15 cellular contexts compared by ENCODE assay signal in genomic region chr1:237411621-237412020, GRCh38.
DNase-seq lines count a peak whose midpoint lies in the region; ATAC-seq and TF ChIP-seq lines count a peak whose summit lies in the region.
"Had no signal": no experiment of that assay in that cellular context is flagged by ENCODE, and none has a peak within 500 bp of the region (broad histone marks: within the 10 kb centered on the region; RNA-seq: fewer than 3 reads in every experiment).

No MANE protein-coding gene starts in this region.

- H3K27ac ChIP-seq in HUES48 (ENCODE audit: low read depth, low read length) = peak overlapping the region; percentile 38
- H3K27ac ChIP-seq: sigmoid colon, SJCRH30 had no signal

- H3K36me3 ChIP-seq in HUES48 (ENCODE audit: control insufficient read depth, insufficient read depth, low read length) (no peaks in the 10 kb centered on the region), H7 (replicated peaks; ENCODE audit: control insufficient read depth, insufficient read depth, low read length) (no peaks in the 10 kb centered on the region)
- H3K36me3 ChIP-seq: sigmoid colon, SJCRH30 had no signal

- ATAC-seq in GM19351 (IDR thresholded peaks at IDR 0.05; ENCODE audit: unreplicated experiment) = peak; percentile 71

- peak overlapping the region; percentile 91 for H3K27ac Mint-ChIP-seq in endothelial cell (ENCODE audit: unreplicated experiment)

- H3K27me3 Mint-ChIP-seq in endothelial cell (ENCODE audit: unreplicated experiment) = no peaks in the 10 kb centered on the region

- DNase-seq in NCI-H510A treated with DMSO at 0.1 percent for 48 hours (lab: John Stamatoyannopoulos, UW) (peak; percentile 1), NCI-H510A (lab: John Stamatoyannopoulos, UW) (no peak), endothelial cell (ENCODE audit: low spot score) (peak; percentile 8), NCI-H2107 (lab: John Stamatoyannopoulos, UW) (no peak), NCI-H187 treated with DMSO at 0.1 percent for 48 hours (lab: John Stamatoyannopoulos, UW) (no peak), H7 (no peak)
- DNase-seq: 8988T, activated T-cell treated with anti-CD3 and anti-CD28 coated beads for 4 hours, cortex of kidney, head of caudate nucleus, sigmoid colon, SJCRH30 had no signal

- H3K9ac ChIP-seq in HUES48 (ENCODE audit: low read depth, low read length) = no peak overlapping the region

- H3K9me3 ChIP-seq in HUES48 (ENCODE audit: control insufficient read depth, insufficient read depth, low read length) = no peaks in the 10 kb centered on the region
- H3K9me3 ChIP-seq: SJCRH30 had no signal

- H3K36me3 Mint-ChIP-seq in endothelial cell (ENCODE audit: low read depth, unreplicated experiment) = no peaks in the 10 kb centered on the region

- TF ChIP-seq CTCF in endothelial cell (IDR thresholded peaks at IDR 0.05; ENCODE audit: unreplicated experiment) = no peak

- peaks cover 20% of the 10 kb centered on the region for H3K4me1 ChIP-seq in HUES48 (ENCODE audit: control insufficient read depth, insufficient read depth, low read length)
- H3K4me1 ChIP-seq: SJCRH30 had no signal

- H3K27me3 ChIP-seq in HUES48 (ENCODE audit: control insufficient read depth, insufficient read depth, low read length) (no peaks in the 10 kb centered on the region), H7 (ENCODE audit: control insufficient read depth, insufficient read depth, low read length) (no peaks in the 10 kb centered on the region)
- H3K27me3 ChIP-seq: sigmoid colon, SJCRH30 had no signal

- peaks cover 10% of the 10 kb centered on the region for H3K4me1 Mint-ChIP-seq in endothelial cell (ENCODE audit: unreplicated experiment)

- H3K4me3 ChIP-seq in HUES48 (ENCODE audit: low read depth, low read length) (no peak overlapping the region), H7 (ENCODE audit: insufficient read depth, low read depth, low read length) (no peak overlapping the region)
- H3K4me3 ChIP-seq: sigmoid colon, SJCRH30 had no signal

- H3K9me3 Mint-ChIP-seq in endothelial cell (ENCODE audit: unreplicated experiment) = no peaks in the 10 kb centered on the region

- no peak overlapping the region for H3K4me3 Mint-ChIP-seq in endothelial cell (ENCODE audit: unreplicated experiment)
- H3K4me3 Mint-ChIP-seq: mesothelial cell of epicardium had no signal

Comparison
In these comparisons a context has a peak if more than half of its experiments do, and no peak if none do; other contexts are left out.
1. DNase-seq: peak in NCI-H510A treated with DMSO at 0.1 percent for 48 hours (single experiment) and endothelial cell (single experiment); none in NCI-H510A (single experiment), NCI-H2107 (single experiment), NCI-H187 treated with DMSO at 0.1 percent for 48 hours (single experiment) and H7 (single experiment).